Comparison of ENCODE assay signal across 22 cellular contexts in the genomic region with DNA sequence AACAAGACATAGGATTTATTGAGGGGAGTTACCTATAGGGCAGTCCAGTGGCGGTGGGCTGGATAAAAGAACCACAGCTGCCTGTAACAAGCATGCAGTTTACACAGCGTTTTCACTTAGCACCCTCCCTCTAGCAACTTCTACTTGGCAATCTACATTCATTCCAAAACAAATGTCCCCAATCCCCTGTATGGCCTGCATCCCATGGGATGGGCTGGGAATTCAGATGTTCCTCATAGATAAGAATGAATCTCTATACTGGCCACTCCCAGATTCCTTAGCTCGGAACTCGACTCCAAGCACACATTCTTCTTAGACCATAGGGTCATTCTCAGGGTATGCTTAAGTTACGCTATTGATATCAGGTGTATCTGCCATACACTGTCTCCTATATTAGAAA. TPM values are rescaled to one million over a fixed set of nuclear protein-coding genes. Genes with fewer than 3 reads are reported as not detected.
A peak's percentile ranks its signal among the peaks of the same experiment; 100 is the strongest.
DNase-seq lines count a peak whose midpoint lies in the region; TF ChIP-seq lines count a peak whose summit lies in the region.
"Had no signal": no experiment of that assay in that cellular context is flagged by ENCODE, and none has a peak within 500 bp of the region (broad histone marks: within the 10 kb centered on the region; RNA-seq: fewer than 3 reads in every experiment).

No MANE protein-coding gene starts in this region.

- H3K23ac ChIP-seq in mesendoderm (ENCODE audit: low read length) = no peak overlapping the region
- no peak overlapping the region for H3K23ac ChIP-seq in trophoblast cell (ENCODE audit: low read length)

- no peak overlapping the region for H4K5ac ChIP-seq in mesendoderm (ENCODE audit: low read length)

- TF ChIP-seq POLR2A in tibial nerve (IDR thresholded peaks at IDR 0.05) = no peak

- no peaks in the 10 kb centered on the region for H3K79me2 ChIP-seq in mesendoderm (ENCODE audit: control insufficient read depth, insufficient read depth, low read length)
- no peaks in the 10 kb centered on the region for H3K79me2 ChIP-seq in trophoblast cell (ENCODE audit: control insufficient read depth, insufficient read depth, low read length, poor library complexity)

- H4K91ac ChIP-seq in trophoblast cell (ENCODE audit: low read depth, low read length) = no peak overlapping the region

- TF ChIP-seq CTCF in tibial nerve (IDR thresholded peaks at IDR 0.05) = no peak

- no peak for TF ChIP-seq EP300 in tibial nerve (IDR thresholded peaks at IDR 0.05)

- H3K4me3 ChIP-seq in mesendoderm (ENCODE audit: low read length) = no peak overlapping the region
- no peak overlapping the region for H3K4me3 ChIP-seq in trophoblast cell (ENCODE audit: low read depth, low read length)
- H3K4me3 ChIP-seq in tibial nerve = no peak overlapping the region
- H3K4me3 ChIP-seq: A549; BLaER1 treated with 17β-estradiol and CSF1 and Interleukin-3, amounts not matched to agents 10 nM and 100 nM had no signal

- no CpG with 5 or more reads among the region's 5 CpGs for WGBS in mesendoderm (ENCODE audit: extremely low coverage, insufficient coverage, low lambda C conversion rate)
- WGBS in trophoblast cell (ENCODE audit: extremely low coverage, insufficient coverage, insufficient read length) = no CpG with 5 or more reads among the region's 5 CpGs
- 65 to 66% methylated on average over 5 of the region's 5 CpGs for WGBS in tibial nerve, 2 donors

- H3K79me1 ChIP-seq in mesendoderm (ENCODE audit: low read length) (no peaks in the 10 kb centered on the region), trophoblast cell (ENCODE audit: low read length) (no peaks in the 10 kb centered on the region)

- H3K36me3 ChIP-seq in mesendoderm (ENCODE audit: control insufficient read depth, insufficient read depth, low read length) = no peaks in the 10 kb centered on the region
- no peaks in the 10 kb centered on the region for H3K36me3 ChIP-seq in trophoblast cell (ENCODE audit: control insufficient read depth in 1 of 2, insufficient read depth in 2 of 2, low read length in 2 of 2)
- no peaks in the 10 kb centered on the region for H3K36me3 ChIP-seq in tibial nerve
- H3K36me3 ChIP-seq: BE2C; BLaER1 treated with 17β-estradiol and CSF1 and Interleukin-3, amounts not matched to agents 10 nM and 100 nM had no signal

- H3K18ac ChIP-seq in mesendoderm (ENCODE audit: low read length) = no peak overlapping the region
- no peak overlapping the region for H3K18ac ChIP-seq in trophoblast cell (ENCODE audit: low read length)

- H2BK15ac ChIP-seq in mesendoderm (replicated peaks; ENCODE audit: low read depth) = no peak overlapping the region

- no peak overlapping the region for H3K56ac ChIP-seq in mesendoderm (ENCODE audit: low read length)

- H3K9me3 ChIP-seq in trophoblast cell (ENCODE audit: insufficient read depth, low read depth, low read length) (no peaks in the 10 kb centered on the region), tibial nerve (no peaks in the 10 kb centered on the region)
- H3K9me3 ChIP-seq: A549; BE2C; BLaER1 treated with 17β-estradiol and CSF1 and Interleukin-3, amounts not matched to agents 10 nM and 100 nM had no signal

- H2BK120ac ChIP-seq in mesendoderm (ENCODE audit: low read depth, low read length) (no peak overlapping the region), trophoblast cell (ENCODE audit: insufficient read depth, low read length, poor library complexity) (no peak overlapping the region)

- H2AFZ ChIP-seq in trophoblast cell (ENCODE audit: insufficient read depth, low read length, poor library complexity) = no peak overlapping the region

- H2BK12ac ChIP-seq in trophoblast cell (ENCODE audit: low read length) = no peak overlapping the region

- no peak overlapping the region for H3K14ac ChIP-seq in trophoblast cell (ENCODE audit: low read length)

- H3K4ac ChIP-seq in mesendoderm (ENCODE audit: low read depth, low read length) = no peak overlapping the region
- H3K4ac ChIP-seq in trophoblast cell (ENCODE audit: low read depth, low read length) = no peak overlapping the region

- H3K4me2 ChIP-seq in mesendoderm (ENCODE audit: low read length) (no peak overlapping the region), trophoblast cell (ENCODE audit: low read length) (no peak overlapping the region)
- H3K4me2 ChIP-seq: A549; BLaER1 treated with 17β-estradiol and CSF1 and Interleukin-3, amounts not matched to agents 10 nM and 100 nM had no signal

- DNase-seq in ELF-1 (ENCODE audit: low read depth, low spot score) = peak; percentile 19
- peak; percentile 13 for DNase-seq in LoVo (ENCODE audit: low spot score)
- DNase-seq in mesendoderm = peak; percentile 88
- DNase-seq in trophoblast cell = peak; percentile 45 to 67
- no peak for DNase-seq in tibial nerve (ENCODE audit: low spot score in 2 of 2)
- no peak for DNase-seq in GOT3 (lab: John Stamatoyannopoulos, UW)
- no peak for DNase-seq in epidermal melanocyte (ENCODE audit: insufficient read length, low spot score)
- DNase-seq: 8988T; ACHN; AML-193; BE2C; CD4-positive, alpha-beta T cell; CD8-positive, alpha-beta memory T cell; DMS 273 treated with DMSO at 0.1 percent for 48 hours; DMS79; EL; GF-D8; H9 had no signal

- H3K9ac ChIP-seq in mesendoderm (ENCODE audit: low read length) (no peak overlapping the region), trophoblast cell (ENCODE audit: low read length) (no peak overlapping the region)
- H3K9ac ChIP-seq: BLaER1 treated with 17β-estradiol and CSF1 and Interleukin-3, amounts not matched to agents 10 nM and 100 nM had no signal

- H3K4me1 ChIP-seq in mesendoderm (ENCODE audit: control insufficient read depth, low read depth, low read length) = no peaks in the 10 kb centered on the region
- no peaks in the 10 kb centered on the region for H3K4me1 ChIP-seq in trophoblast cell (ENCODE audit: control insufficient read depth in 1 of 2, insufficient read depth in 2 of 2, low read length in 2 of 2)
- H3K4me1 ChIP-seq in tibial nerve = no peaks in the 10 kb centered on the region
- H3K4me1 ChIP-seq: A549; BE2C; BLaER1 treated with 17β-estradiol and CSF1 and Interleukin-3, amounts not matched to agents 10 nM and 100 nM had no signal

- no peak overlapping the region for H2AK5ac ChIP-seq in mesendoderm (ENCODE audit: low read length)
- no peak overlapping the region for H2AK5ac ChIP-seq in trophoblast cell (ENCODE audit: low read length)

- H3K27me3 ChIP-seq in mesendoderm (ENCODE audit: insufficient read depth, low read length, poor library complexity) (no peaks in the 10 kb centered on the region), trophoblast cell (ENCODE audit: insufficient read depth, low read length) (no peaks in the 10 kb centered on the region), tibial nerve (no peaks in the 10 kb centered on the region)
- H3K27me3 ChIP-seq: BE2C; BLaER1 treated with 17β-estradiol and CSF1 and Interleukin-3, amounts not matched to agents 10 nM and 100 nM had no signal

- no peak overlapping the region for H4K8ac ChIP-seq in mesendoderm (ENCODE audit: low read depth, low read length)
- no peak overlapping the region for H4K8ac ChIP-seq in trophoblast cell (ENCODE audit: low read depth, low read length)

- H3K27ac ChIP-seq in mesendoderm (ENCODE audit: low read depth, low read length) = no peak overlapping the region
- no peak overlapping the region for H3K27ac ChIP-seq in trophoblast cell (ENCODE audit: low read depth, low read length)
- H3K27ac ChIP-seq in tibial nerve = no peak overlapping the region
- H3K27ac ChIP-seq: A549; BLaER1 treated with 17β-estradiol and CSF1 and Interleukin-3, amounts not matched to agents 10 nM and 100 nM had no signal

- H4K12ac ChIP-seq in trophoblast cell (ENCODE audit: low read depth, low read length) = no peak overlapping the region

- H2BK5ac ChIP-seq in mesendoderm (ENCODE audit: low read length) = no peak overlapping the region
- H2BK5ac ChIP-seq in trophoblast cell (ENCODE audit: low read depth, low read length, poor library complexity) = no peak overlapping the region

RNA-seq across cellular contexts. Expression of gene PCP4, which starts 33.3 kb away (rescaled TPM):
- polyA plus RNA-seq in mesendoderm (2013, experiment 1 of 2) = 1.6 TPM
- polyA plus RNA-seq in mesendoderm (2013, experiment 2 of 2) = 2.0 TPM
- 0.56 and 0.92 TPM in 2 replicates for polyA plus RNA-seq in trophoblast cell (2013)
- total RNA-seq in tibial nerve = 10 to 100 TPM in 1 of 4 donors, not detected in 3; 13.5 TPM
- total RNA-seq: CD4-positive, alpha-beta T cell; CD8-positive, alpha-beta memory T cell; H4 had no signal
- polyA plus RNA-seq: A549; CD14-positive monocyte; CD8-positive, alpha-beta memory T cell had no signal

Comparison
In these comparisons a context has a peak if more than half of its experiments do, and no peak if none do; other contexts are left out.
1. DNase-seq: peak in ELF-1 (single experiment), LoVo (single experiment), mesendoderm (single experiment) and trophoblast cell (2 of 2); none in tibial nerve (0 of 2), GOT3 (single experiment) and epidermal melanocyte (single experiment).